Comparison of ENCODE assay signal across 8 cellular contexts in genomic region chr2:196263181-196263747, GRCh38.
DNase-seq lines count a peak whose midpoint lies in the region; ATAC-seq lines count a peak whose summit lies in the region.

No MANE protein-coding gene starts in this region.

- H3K27ac Mint-ChIP-seq in T-helper 17 cell, result peak overlapping the region; percentile 99

- H3K9me3 ChIP-seq in T-helper 17 cell (ENCODE audit: control insufficient read depth, low read length, poor library complexity, severe bottlenecking), result no peaks in the 10 kb centered on the region

- H3K4me3 ChIP-seq in skin epidermis, result peak overlapping the region in 1 of 7 experiments; percentile 2

- H3K27me3 Mint-ChIP-seq in T-helper 17 cell, result no peaks in the 10 kb centered on the region

- H3K27ac ChIP-seq in skin epidermis, result peak overlapping the region in 17 of 21 experiments; percentile 13 to 92 (median 59)

- H3K4me3 Mint-ChIP-seq in T-helper 17 cell, result peak overlapping the region; percentile 78

- peaks cover 57% of the 10 kb centered on the region for H3K4me1 Mint-ChIP-seq in T-helper 17 cell

- peak; percentile 79 for ATAC-seq in GM19468 (IDR thresholded peaks at IDR 0.05; ENCODE audit: extremely low read depth, unreplicated experiment)
- ATAC-seq in HG03520 (IDR thresholded peaks at IDR 0.05; ENCODE audit: unreplicated experiment), result peak; percentile 91
- ATAC-seq in T-helper 17 cell, result peak; percentile 88

- DNase-seq in COLO829 (ENCODE audit: low spot score) (peak; percentile 52), T-helper 17 cell (peak in 1 of 3 donors; percentile 20), epidermal melanocyte (ENCODE audit: insufficient read length, low spot score) (peak; percentile 25), NCI-H345 (lab: John Stamatoyannopoulos, UW) (no peak), iPS-NIHi7 (ENCODE audit: extremely low spot score) (no peak)

- no peaks in the 10 kb centered on the region for H3K36me3 Mint-ChIP-seq in T-helper 17 cell (ENCODE audit: low read depth)

Comparison
In these comparisons a context has a peak if more than half of its experiments do, and no peak if none do; other contexts are left out.
1. DNase-seq: peak in COLO829 (single experiment) and epidermal melanocyte (single experiment); none in NCI-H345 (single experiment) and iPS-NIHi7 (single experiment).
2. Peak in every context shown above with its lines, with median percentiles within 50 percentile points of each other: ATAC-seq.